Comparison of ENCODE assay signal across 8 cellular contexts in the genomic region with DNA sequence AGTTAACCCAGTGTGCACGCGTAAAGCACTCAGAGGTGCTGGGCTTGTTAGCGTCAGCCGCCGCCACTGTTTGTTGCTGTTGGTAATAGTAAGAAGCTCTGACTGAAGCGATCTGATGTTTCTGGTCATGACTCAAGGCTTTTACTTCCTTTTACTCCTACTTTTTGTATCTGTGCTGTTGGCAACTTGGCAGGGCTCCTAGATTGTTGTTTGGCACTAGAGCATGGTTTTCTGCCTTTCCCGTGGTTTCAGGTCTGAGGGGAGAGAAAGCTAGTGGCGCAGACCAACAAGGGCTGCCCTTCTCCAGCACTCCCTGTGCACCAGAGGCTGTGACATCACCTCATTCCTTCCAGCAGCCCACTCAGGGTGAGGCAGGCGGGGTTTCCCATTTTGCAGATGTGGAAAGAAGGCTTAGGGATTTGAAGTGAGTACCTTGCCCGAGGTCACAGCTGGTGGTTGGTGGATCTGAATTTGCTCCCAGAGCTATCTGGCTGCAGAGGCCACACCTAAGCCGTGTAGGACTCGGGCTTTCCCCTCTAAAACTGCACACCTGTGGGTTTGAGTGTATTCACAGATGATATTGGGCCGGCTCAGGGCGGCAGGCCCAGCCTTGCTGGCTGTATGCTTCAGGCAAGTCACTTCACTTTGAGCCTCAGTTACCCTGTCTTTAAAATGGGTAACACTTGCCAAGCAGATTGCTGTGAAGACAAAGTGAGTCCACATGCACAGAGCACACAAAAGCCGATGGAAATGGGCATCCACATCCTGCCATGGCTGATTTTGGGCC. TPM values are rescaled to one million over a fixed set of nuclear protein-coding genes. Genes with fewer than 3 reads are reported as not detected.
DNase-seq lines count a peak whose midpoint lies in the region; ATAC-seq and TF ChIP-seq lines count a peak whose summit lies in the region.

No MANE protein-coding gene starts in this region.

- H3K4me3 Mint-ChIP-seq in activated T-helper 2 cell treated with anti-CD3 and anti-CD28 coated beads, Interferon-gamma antibody, Interleukin-2, Interleukin-4, amounts not matched to agents 10 μg/mL and 5 μg/mL and 100 μg/mL, durations not matched to agents 14 hours and 24 hours and 36 hours (ENCODE audit: low read depth): no peak overlapping the region

- no peaks in the 10 kb centered on the region for H3K27me3 Mint-ChIP-seq in activated T-helper 2 cell treated with anti-CD3 and anti-CD28 coated beads, Interferon-gamma antibody, Interleukin-2, Interleukin-4, amounts not matched to agents 10 μg/mL and 5 μg/mL and 100 μg/mL, durations not matched to agents 14 hours and 24 hours and 36 hours (ENCODE audit: low read depth)

- H3K27ac Mint-ChIP-seq in activated T-helper 2 cell treated with anti-CD3 and anti-CD28 coated beads, Interferon-gamma antibody, Interleukin-2, Interleukin-4, amounts not matched to agents 10 μg/mL and 5 μg/mL and 100 μg/mL, durations not matched to agents 14 hours and 24 hours and 36 hours: no peak overlapping the region

- peak overlapping the region; percentile 34 for H3K4me3 ChIP-seq in fibroblast of pulmonary artery (replicated peaks; ENCODE audit: low read depth, low read length)

- DNase-seq in DMS53 (lab: John Stamatoyannopoulos, UW) (peak; percentile 32), DMS53 treated with DMSO at 0.1 percent for 48 hours (lab: John Stamatoyannopoulos, UW; ENCODE audit: unreplicated experiment) (no peak), fibroblast of pulmonary artery (ENCODE audit: low read depth) (peak; percentile 96), smooth muscle cell of the brain vasculature (ENCODE audit: low read depth, low spot score) (peak; percentile 45)
- DNase-seq in activated T-helper 2 cell treated with anti-CD3 and anti-CD28 coated beads, Interferon-gamma antibody, Interleukin-2, Interleukin-4, amounts not matched to agents 10 μg/mL and 5 μg/mL and 100 μg/mL, durations not matched to agents 14 hours and 24 hours and 36 hours (ENCODE audit: low spot score): no peak

- intact Hi-C loops in activated T-helper 2 cell treated with anti-CD3 and anti-CD28 coated beads, Interferon-gamma antibody, Interleukin-2, Interleukin-4, amounts not matched to agents 10 μg/mL and 5 μg/mL and 100 μg/mL, durations not matched to agents 14 hours and 24 hours and 36 hours (cut with micrococcal nuclease): no loop called here

- peaks cover 47% of the 10 kb centered on the region for H3K4me1 Mint-ChIP-seq in activated T-helper 2 cell treated with anti-CD3 and anti-CD28 coated beads, Interferon-gamma antibody, Interleukin-2, Interleukin-4, amounts not matched to agents 10 μg/mL and 5 μg/mL and 100 μg/mL, durations not matched to agents 14 hours and 24 hours and 36 hours (ENCODE audit: low read depth)

- H3K9me3 Mint-ChIP-seq in activated T-helper 2 cell treated with anti-CD3 and anti-CD28 coated beads, Interferon-gamma antibody, Interleukin-2, Interleukin-4, amounts not matched to agents 10 μg/mL and 5 μg/mL and 100 μg/mL, durations not matched to agents 14 hours and 24 hours and 36 hours: no peaks in the 10 kb centered on the region

- peaks cover 27% of the 10 kb centered on the region for H3K36me3 Mint-ChIP-seq in activated T-helper 2 cell treated with anti-CD3 and anti-CD28 coated beads, Interferon-gamma antibody, Interleukin-2, Interleukin-4, amounts not matched to agents 10 μg/mL and 5 μg/mL and 100 μg/mL, durations not matched to agents 14 hours and 24 hours and 36 hours (ENCODE audit: low read depth)

- no peak for TF ChIP-seq CTCF in fibroblast of pulmonary artery (IDR thresholded peaks at IDR 0.05; ENCODE audit: low read length, missing control alignments)

- ATAC-seq in SK-N-SH treated with all-trans-retinoic acid at 6 μM for 48 hours (peak; percentile 66), GM19395 (IDR thresholded peaks at IDR 0.05; ENCODE audit: unreplicated experiment) (no peak), HG03025 (IDR thresholded peaks at IDR 0.05; ENCODE audit: low FRiP score, unreplicated experiment) (no peak)

TF ChIP-seq in SK-N-SH treated with all-trans-retinoic acid at 6 μM for 48 hours, 23 proteins besides CTCF, POLR2A, EP300 and RAD21:
- no peak for TF ChIP-seq TCF4 (CRISPR knock-in tag; IDR thresholded peaks at IDR 0.05; ENCODE audit: borderline replicate concordance)
- no peak for TF ChIP-seq ESRRG (CRISPR knock-in tag; IDR thresholded peaks at IDR 0.05)
- no peak for TF ChIP-seq ZC3H10 (CRISPR knock-in tag; IDR thresholded peaks at IDR 0.05)
- TF ChIP-seq, protein P1, sequence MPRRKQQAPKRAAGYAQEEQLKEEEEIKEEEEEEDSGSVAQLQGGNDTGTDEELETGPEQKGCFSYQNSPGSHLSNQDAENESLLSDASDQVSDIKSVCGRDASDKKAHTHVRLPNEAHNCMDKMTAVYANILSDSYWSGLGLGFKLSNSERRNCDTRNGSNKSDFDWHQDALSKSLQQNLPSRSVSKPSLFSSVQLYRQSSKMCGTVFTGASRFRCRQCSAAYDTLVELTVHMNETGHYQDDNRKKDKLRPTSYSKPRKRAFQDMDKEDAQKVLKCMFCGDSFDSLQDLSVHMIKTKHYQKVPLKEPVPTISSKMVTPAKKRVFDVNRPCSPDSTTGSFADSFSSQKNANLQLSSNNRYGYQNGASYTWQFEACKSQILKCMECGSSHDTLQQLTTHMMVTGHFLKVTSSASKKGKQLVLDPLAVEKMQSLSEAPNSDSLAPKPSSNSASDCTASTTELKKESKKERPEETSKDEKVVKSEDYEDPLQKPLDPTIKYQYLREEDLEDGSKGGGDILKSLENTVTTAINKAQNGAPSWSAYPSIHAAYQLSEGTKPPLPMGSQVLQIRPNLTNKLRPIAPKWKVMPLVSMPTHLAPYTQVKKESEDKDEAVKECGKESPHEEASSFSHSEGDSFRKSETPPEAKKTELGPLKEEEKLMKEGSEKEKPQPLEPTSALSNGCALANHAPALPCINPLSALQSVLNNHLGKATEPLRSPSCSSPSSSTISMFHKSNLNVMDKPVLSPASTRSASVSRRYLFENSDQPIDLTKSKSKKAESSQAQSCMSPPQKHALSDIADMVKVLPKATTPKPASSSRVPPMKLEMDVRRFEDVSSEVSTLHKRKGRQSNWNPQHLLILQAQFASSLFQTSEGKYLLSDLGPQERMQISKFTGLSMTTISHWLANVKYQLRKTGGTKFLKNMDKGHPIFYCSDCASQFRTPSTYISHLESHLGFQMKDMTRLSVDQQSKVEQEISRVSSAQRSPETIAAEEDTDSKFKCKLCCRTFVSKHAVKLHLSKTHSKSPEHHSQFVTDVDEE (CRISPR knock-in tag; IDR thresholded peaks at IDR 0.05): no peak
- no peak for TF ChIP-seq ZNF70 (CRISPR knock-in tag; IDR thresholded peaks at IDR 0.05)
- TF ChIP-seq BACH2 (CRISPR knock-in tag; IDR thresholded peaks at IDR 0.05; ENCODE audit: borderline replicate concordance): no peak
- TF ChIP-seq PPARA (CRISPR knock-in tag; IDR thresholded peaks at IDR 0.05; ENCODE audit: borderline replicate concordance): no peak
TF ChIP-seq in SK-N-SH treated with all-trans-retinoic acid at 6 μM for 48 hours: peak in this region for 0.

RNA-seq across cellular contexts. Expression of a gene that starts 51.2 kb away (rescaled TPM):
- total RNA-seq in activated T-helper 2 cell treated with anti-CD3 and anti-CD28 coated beads, Interferon-gamma antibody, Interleukin-2, Interleukin-4, amounts not matched to agents 10 μg/mL and 5 μg/mL and 100 μg/mL, durations not matched to agents 14 hours and 24 hours and 36 hours: 12.9 and 13.3 TPM in 2 replicates

Comparison
In these comparisons a context has a peak if more than half of its experiments do, and no peak if none do; other contexts are left out.
1. DNase-seq: peak in DMS53 (single experiment), fibroblast of pulmonary artery (single experiment) and smooth muscle cell of the brain vasculature (single experiment); none in DMS53 treated with DMSO at 0.1 percent for 48 hours (single experiment) and activated T-helper 2 cell treated with anti-CD3 and anti-CD28 coated beads, Interferon-gamma antibody, Interleukin-2, Interleukin-4, amounts not matched to agents 10 μg/mL and 5 μg/mL and 100 μg/mL, durations not matched to agents 14 hours and 24 hours and 36 hours (single experiment).